ENCODE assay signal across 15 cellular contexts in the genomic region with DNA sequence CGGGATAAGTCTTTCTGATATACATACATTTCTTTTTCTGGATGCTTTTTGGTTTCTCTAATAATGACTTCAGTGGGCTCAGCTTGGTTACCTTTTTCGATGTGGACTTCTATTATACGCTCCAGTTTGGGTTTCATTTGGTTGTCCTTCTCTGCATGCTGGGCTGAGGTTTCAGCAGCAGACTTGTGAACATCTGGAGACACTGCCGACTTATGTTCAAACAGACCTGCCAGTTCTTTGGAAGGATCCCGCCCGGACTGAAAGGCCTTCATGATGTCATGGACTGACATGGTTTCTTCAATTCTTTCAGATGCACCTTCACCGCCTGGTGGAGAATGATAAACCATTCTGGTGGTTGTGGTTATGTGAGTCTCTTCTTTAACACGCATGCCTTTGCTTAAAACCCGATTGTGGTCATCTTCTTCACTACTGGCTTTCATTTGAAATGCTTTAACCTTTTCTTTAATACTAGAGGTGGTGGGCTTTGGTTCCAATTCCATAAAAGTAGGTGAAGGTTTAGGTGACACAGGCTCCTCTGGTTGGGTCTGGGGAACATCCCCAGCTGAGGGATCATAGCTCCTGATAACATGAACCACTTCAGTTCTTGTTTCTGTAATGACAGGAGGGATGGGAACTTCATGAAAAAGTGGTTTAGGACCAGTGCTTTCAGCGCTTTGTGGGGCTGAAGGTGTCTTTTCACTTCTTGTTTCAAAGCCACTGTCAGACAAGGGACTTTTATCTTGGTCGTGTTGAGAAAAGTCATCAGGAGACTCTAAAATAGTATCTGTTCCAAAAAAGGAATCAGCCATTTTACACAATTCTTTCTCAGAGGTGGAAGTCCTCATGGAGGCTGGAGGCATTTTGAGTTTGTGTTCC.
DNase-seq lines count a peak whose midpoint lies in the region; ATAC-seq, FAIRE-seq and TF ChIP-seq lines count a peak whose summit lies in the region.
"Had no signal": no experiment of that assay in that cellular context is flagged by ENCODE, and none has a peak within 500 bp of the region (broad histone marks: within the 10 kb centered on the region; RNA-seq: fewer than 3 reads in every experiment).

No MANE protein-coding gene starts in this region.

- no peaks in the 10 kb centered on the region for H4K20me1 ChIP-seq in GM23248 (ENCODE audit: insufficient read depth)
- H4K20me1 ChIP-seq in GM23338 (replicated peaks; ENCODE audit: insufficient read depth), result no peaks in the 10 kb centered on the region

- 66 to 67% methylated on average over 11 of the region's 11 CpGs for WGBS in GM23248 (ENCODE audit: low coverage in 1 of 2, low lambda C conversion rate in 2 of 2, missing lambda C conversion rate in 2 of 2), 2 experiments

- H3F3A ChIP-seq in GM23248 (ENCODE audit: insufficient read depth), result no peaks in the 10 kb centered on the region
- H3F3A ChIP-seq in GM23338 (replicated peaks; ENCODE audit: low read depth), result no peaks in the 10 kb centered on the region

- no peak overlapping the region for H2AFZ ChIP-seq in GM23248
- H2AFZ ChIP-seq in GM23338, result no peak overlapping the region

- ATAC-seq in GM19372 (IDR thresholded peaks at IDR 0.05; ENCODE audit: low read depth, unreplicated experiment), result peak; percentile 83
- ATAC-seq in HG02678 (IDR thresholded peaks at IDR 0.05; ENCODE audit: unreplicated experiment), result peak; percentile 85
- peak; percentile 95 for ATAC-seq in HG03378 (IDR thresholded peaks at IDR 0.05; ENCODE audit: unreplicated experiment)
- no peak for ATAC-seq in GM23338
- ATAC-seq: HCT116 had no signal

- H3K79me2 ChIP-seq in GM23248 (ENCODE audit: insufficient read depth) (no peaks in the 10 kb centered on the region), GM23338 (replicated peaks; ENCODE audit: insufficient read depth) (no peaks in the 10 kb centered on the region)

- H3K4me1 ChIP-seq in GM23248 (ENCODE audit: insufficient read depth) (no peaks in the 10 kb centered on the region), GM23338 (ENCODE audit: insufficient read depth) (no peaks in the 10 kb centered on the region)

- H3K4me2 ChIP-seq in GM23248 (ENCODE audit: unreplicated experiment) (no peak overlapping the region), GM23338 (no peak overlapping the region)
- H3K4me2 ChIP-seq: SK-N-SH had no signal

- H3K36me3 ChIP-seq in GM23248 (ENCODE audit: low read depth) (no peaks in the 10 kb centered on the region), GM23338 (ENCODE audit: insufficient read depth) (peaks cover 10% of the 10 kb centered on the region; the same call in 1 of the 2 replicates)

- H3K27ac ChIP-seq in GM23248 (no peak overlapping the region), GM23338 (ENCODE audit: low read depth) (no peak overlapping the region)

- H3K4me3 Mint-ChIP-seq in GM23338, result no peak overlapping the region

- no peak for DNase-seq in GM12891 (ENCODE audit: insufficient read length, low spot score)
- no peak for DNase-seq in RPMI8226
- DNase-seq in GM23248, result no peak
- DNase-seq in GM23338 (ENCODE audit: low spot score), result no peak
- no peak for DNase-seq in NCI-H1417 (lab: John Stamatoyannopoulos, UW)
- DNase-seq: activated CD4-positive, alpha-beta T cell treated with anti-CD3 and anti-CD28 coated beads for 1 hour; activated gamma-delta T cell treated with Interleukin-2 at 50 U/mL for 16 hours; cerebellar nuclear complex; DMS79 treated with DMSO at 0.1 percent for 48 hours; NCI-H526 treated with DMSO at 0.1 percent for 48 hours; SK-N-SH had no signal

- H3K27me3 Mint-ChIP-seq in GM23338 (ENCODE audit: insufficient read depth, low read depth, poor library complexity), result no peaks in the 10 kb centered on the region

- H3K27me3 ChIP-seq in GM23248 (replicated peaks; ENCODE audit: insufficient read depth), result 0 out of 2 replicates have a peak, but pooled peaks cover 4% of the 10 kb centered on the region
- no peaks in the 10 kb centered on the region for H3K27me3 ChIP-seq in GM23338 (ENCODE audit: insufficient read depth)

- no peak for TF ChIP-seq POLR2A in GM12891 (IDR thresholded peaks at IDR 0.05; ENCODE audit: low read depth, low read length)

- no peak overlapping the region for H3K4me3 ChIP-seq in GM23248
- H3K4me3 ChIP-seq in GM23338, result no peak overlapping the region

- FAIRE-seq in GM12891 (lab: Jason Lieb, UNC), result peak; percentile 83

- no peaks in the 10 kb centered on the region for H3K9me3 ChIP-seq in GM23248 (ENCODE audit: low read depth)
- H3K9me3 ChIP-seq: SK-N-SH had no signal

- H3K36me3 Mint-ChIP-seq in GM23338 (ENCODE audit: low read depth), result peaks cover 15% of the 10 kb centered on the region; the same call in 2 of the 3 replicates

- no peaks in the 10 kb centered on the region for H3K9me3 Mint-ChIP-seq in GM23338

- TF ChIP-seq CTCF in GM23338 (conservative IDR thresholded peaks at IDR 0.05; ENCODE audit: low read depth in 2 of 2), result no peak

- in situ Hi-C loops in GM23248 (cut with MboI), result no loop called here

- H3K27ac Mint-ChIP-seq in GM23338, result no peak overlapping the region

- H3K9me2 ChIP-seq in GM23248 (ENCODE audit: insufficient read depth) (no peaks in the 10 kb centered on the region), GM23338 (ENCODE audit: insufficient read depth) (no peaks in the 10 kb centered on the region)
- H3K9me2 ChIP-seq: SK-N-SH had no signal

- no peaks in the 10 kb centered on the region for H3K4me1 Mint-ChIP-seq in GM23338

- H3K9ac ChIP-seq in GM23248, result no peak overlapping the region
- H3K9ac ChIP-seq: SK-N-SH had no signal

TF ChIP-seq in GM12891, 5 proteins besides CTCF, POLR2A, EP300 and RAD21:
- no peak for TF ChIP-seq TAF1 (IDR thresholded peaks at IDR 0.05; ENCODE audit: low read depth, low read length)
- TF ChIP-seq PAX5 (IDR thresholded peaks at IDR 0.05; ENCODE audit: insufficient read depth, low read length, severe bottlenecking), result no peak
- TF ChIP-seq POU2F2 (IDR thresholded peaks at IDR 0.05; ENCODE audit: low read depth, low read length), result no peak
- TF ChIP-seq SPI1 (IDR thresholded peaks at IDR 0.05; ENCODE audit: low read depth, low read length), result peak; percentile 92

TF ChIP-seq in GM23338, 12 proteins besides CTCF, POLR2A, EP300 and RAD21 (continues in another document):
- no peak for TF ChIP-seq STAT1 (IDR thresholded peaks at IDR 0.05; ENCODE audit: unreplicated experiment)
- TF ChIP-seq ZNF114 (CRISPR knock-in tag; IDR thresholded peaks at IDR 0.05), result no peak
- no peak for TF ChIP-seq POLR2AphosphoS5 (IDR thresholded peaks at IDR 0.05; ENCODE audit: low read depth)
- TF ChIP-seq ETS1 (IDR thresholded peaks at IDR 0.05), result no peak
- TF ChIP-seq EZH2phosphoT487 (IDR thresholded peaks at IDR 0.05; ENCODE audit: unreplicated experiment), result no peak
- no peak for TF ChIP-seq EZH2 (IDR thresholded peaks at IDR 0.05; ENCODE audit: low read depth, unreplicated experiment)
